ENCODE assay signal across 8 cellular contexts in the genomic region with DNA sequence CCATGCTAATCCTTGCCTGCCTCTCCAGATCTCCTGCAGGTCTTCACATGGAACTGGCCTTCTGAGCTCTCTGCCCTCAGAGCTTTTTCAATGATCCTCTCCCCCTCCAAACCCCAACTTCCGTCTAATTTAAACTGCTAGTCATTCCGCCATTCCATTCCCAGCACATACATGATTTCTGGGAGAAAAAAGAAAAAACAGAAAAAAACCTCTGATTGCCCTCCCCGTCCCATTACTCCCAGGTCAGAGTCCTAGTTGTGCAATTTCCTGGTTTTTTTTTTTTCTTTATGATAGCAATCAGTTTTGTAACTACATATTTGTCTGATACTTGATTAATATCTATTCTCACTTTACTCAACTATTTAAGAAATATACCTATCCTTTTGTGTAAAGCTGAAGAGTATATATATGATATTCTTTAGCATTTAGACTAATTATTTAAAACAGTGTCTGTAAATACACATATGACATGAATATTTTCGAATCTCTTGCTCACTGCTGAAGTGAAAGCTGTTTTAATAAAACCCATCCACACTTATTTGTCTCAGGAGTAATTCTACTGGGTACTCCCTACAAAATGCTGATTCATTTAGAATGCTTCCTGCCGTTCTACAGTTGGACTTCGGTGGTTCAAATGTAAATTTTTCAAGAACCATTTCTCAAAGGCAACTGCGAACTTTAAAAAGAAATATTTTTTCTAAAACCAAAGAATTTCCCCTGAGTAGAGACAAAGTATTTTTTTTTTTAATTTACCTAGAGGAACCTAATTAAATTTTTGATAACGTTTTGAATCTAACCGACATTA. TPM values are rescaled to one million over a fixed set of nuclear protein-coding genes. Genes with fewer than 3 reads are reported as not detected.
DNase-seq lines count a peak whose midpoint lies in the region; ATAC-seq, FAIRE-seq and TF ChIP-seq lines count a peak whose summit lies in the region.

No MANE protein-coding gene starts in this region.

- DNase-seq in Calu3, result no peak
- no peak for DNase-seq in activated naive CD8-positive, alpha-beta T cell treated with anti-CD3 and anti-CD28 coated beads, Interleukin-2, amount 50 U/mL, for 24 hours
- no peak for DNase-seq in aorta
- no peak for DNase-seq in NCI-H187 treated with DMSO at 0.1 percent for 48 hours (lab: John Stamatoyannopoulos, UW)

- H3K36me3 ChIP-seq in KMS-11 (ENCODE audit: insufficient read depth), result peaks cover 23% of the 10 kb centered on the region
- H3K36me3 ChIP-seq in subcutaneous abdominal adipose tissue (ENCODE audit: control insufficient read depth in 5 of 5, insufficient read depth in 5 of 5, low read length in 5 of 5), result peaks cover 21 to 35% (median 28%) of the 10 kb centered on the region in 5 donors
- H3K36me3 ChIP-seq in aorta (ENCODE audit: control insufficient read depth in 1 of 2, insufficient read depth in 2 of 2, low read length in 1 of 2), result peaks cover 2 to 7% of the 10 kb centered on the region in 2 donors

- peak overlapping the region; percentile 78 for H3K27ac Mint-ChIP-seq in Calu3 (ENCODE audit: unreplicated experiment)
- H3K27ac Mint-ChIP-seq in activated naive CD8-positive, alpha-beta T cell treated with anti-CD3 and anti-CD28 coated beads, Interleukin-2, amount 50 U/mL, for 24 hours, result peak overlapping the region; percentile 97

- no peaks in the 10 kb centered on the region for H3K9me3 Mint-ChIP-seq in Calu3 (ENCODE audit: low read depth, unreplicated experiment)
- no peaks in the 10 kb centered on the region for H3K9me3 Mint-ChIP-seq in activated naive CD8-positive, alpha-beta T cell treated with anti-CD3 and anti-CD28 coated beads, Interleukin-2, amount 50 U/mL, for 24 hours

- ATAC-seq in activated naive CD8-positive, alpha-beta T cell treated with anti-CD3 and anti-CD28 coated beads, Interleukin-2, amount 50 U/mL, for 24 hours, result no peak
- no peak for ATAC-seq in aorta (ENCODE audit: low FRiP score)
- no peak for ATAC-seq in HG03097 (IDR thresholded peaks at IDR 0.05; ENCODE audit: low FRiP score, unreplicated experiment)

- peak overlapping the region; percentile 93 for H3K27ac ChIP-seq in KMS-11
- H3K27ac ChIP-seq in subcutaneous abdominal adipose tissue (ENCODE audit: low read depth, low read length), result peak overlapping the region; percentile 99
- no peak overlapping the region for H3K27ac ChIP-seq in aorta (ENCODE audit: low read depth in 1 of 2, low read length in 2 of 2)

- H3K4me1 ChIP-seq in KMS-11 (ENCODE audit: low read depth, poor library complexity, severe bottlenecking) (peaks cover 32% of the 10 kb centered on the region), subcutaneous abdominal adipose tissue (ENCODE audit: control insufficient read depth in 5 of 5, insufficient read depth in 5 of 5, low read length in 5 of 5) (peaks cover 0 to 23% (median 18%) of the 10 kb centered on the region in 5 donors), aorta (ENCODE audit: control insufficient read depth in 1 of 2, insufficient read depth in 2 of 2, low read length in 2 of 2) (no peaks in the 10 kb centered on the region)

- H3K9ac ChIP-seq in KMS-11, result peak overlapping the region; percentile 94
- H3K9ac ChIP-seq in subcutaneous abdominal adipose tissue (ENCODE audit: low read length in 5 of 5), result peak overlapping the region; percentile 94 to 97 (median 97)

- H3K79me2 ChIP-seq in KMS-11 (ENCODE audit: insufficient read depth, low read depth), result peaks cover 64% of the 10 kb centered on the region

- H3K27me3 Mint-ChIP-seq in Calu3 (ENCODE audit: unreplicated experiment), result no peaks in the 10 kb centered on the region
- H3K27me3 Mint-ChIP-seq in activated naive CD8-positive, alpha-beta T cell treated with anti-CD3 and anti-CD28 coated beads, Interleukin-2, amount 50 U/mL, for 24 hours, result no peaks in the 10 kb centered on the region

- intact Hi-C loops in Calu3 (cut with micrococcal nuclease; ENCODE audit: unreplicated experiment), result loop anchor here (1.0 to 5.0 kb wide), 2 partner anchors 219 to 254 kb away; no protein-coding TSS in a partner anchor
- intact Hi-C loops in aorta (cut with DNase I), result loop anchor here (1.0 to 10.0 kb wide), 4 partner anchors 99 to 254 kb away; no protein-coding TSS in a partner anchor

- peak overlapping the region; percentile 75 for H3K4me3 Mint-ChIP-seq in Calu3 (ENCODE audit: low read depth, unreplicated experiment)
- H3K4me3 Mint-ChIP-seq in activated naive CD8-positive, alpha-beta T cell treated with anti-CD3 and anti-CD28 coated beads, Interleukin-2, amount 50 U/mL, for 24 hours, result peak overlapping the region; percentile 96

- H3K4me3 ChIP-seq in KMS-11 (IDR thresholded peaks at IDR 0.05; ENCODE audit: insufficient read depth, low read depth, low read length) (no peak overlapping the region), subcutaneous abdominal adipose tissue (ENCODE audit: low read depth in 1 of 5, low read length in 5 of 5) (peak overlapping the region; percentile 75 to 98 (median 93)), aorta (ENCODE audit: low read length in 2 of 2) (peak overlapping the region in 1 of 2 donors; percentile 89)

- peak; percentile 90 for FAIRE-seq in islet of Langerhans (lab: Jason Lieb, UNC)

- no peak overlapping the region for H2AFZ ChIP-seq in KMS-11 (ENCODE audit: low read depth)

- no peaks in the 10 kb centered on the region for H3K27me3 ChIP-seq in KMS-11 (ENCODE audit: insufficient read depth, low read depth)
- no peaks in the 10 kb centered on the region for H3K27me3 ChIP-seq in subcutaneous abdominal adipose tissue (ENCODE audit: control insufficient read depth in 5 of 5, insufficient read depth in 4 of 5, low read length in 5 of 5)
- no peaks in the 10 kb centered on the region for H3K27me3 ChIP-seq in aorta (ENCODE audit: control insufficient read depth in 1 of 2, insufficient read depth in 2 of 2, low read length in 1 of 2)

- WGBS in aorta, 2 donors, result 30 to 35% methylated on average over 9 of the region's 9 CpGs

- peaks cover 17% of the 10 kb centered on the region for H3K4me1 Mint-ChIP-seq in Calu3 (ENCODE audit: low read depth, unreplicated experiment)
- peaks cover 58% of the 10 kb centered on the region for H3K4me1 Mint-ChIP-seq in activated naive CD8-positive, alpha-beta T cell treated with anti-CD3 and anti-CD28 coated beads, Interleukin-2, amount 50 U/mL, for 24 hours

- peaks cover 63% of the 10 kb centered on the region for H3K36me3 Mint-ChIP-seq in Calu3 (ENCODE audit: insufficient read depth, unreplicated experiment)
- H3K36me3 Mint-ChIP-seq in activated naive CD8-positive, alpha-beta T cell treated with anti-CD3 and anti-CD28 coated beads, Interleukin-2, amount 50 U/mL, for 24 hours (ENCODE audit: low read depth), result peaks cover 58% of the 10 kb centered on the region

- H3K9me3 ChIP-seq in subcutaneous abdominal adipose tissue (ENCODE audit: control insufficient read depth in 5 of 5, low read length in 5 of 5), result no peaks in the 10 kb centered on the region
- H3K9me3 ChIP-seq in aorta (ENCODE audit: control insufficient read depth, low read length), result no peaks in the 10 kb centered on the region

- BruUV-seq in Calu3 (replicated peaks; lab: Mats Ljungman, UMichigan), result TSS peak; percentile 41

- H4K20me1 ChIP-seq in KMS-11 (ENCODE audit: insufficient read depth), result 0 out of 2 replicates have a peak, but pooled peaks cover 5% of the 10 kb centered on the region

- CTCF ChIA-PET in Calu3 (lab: Charles Lee), result interaction anchor here (0.6 to 1.2 kb wide), 4 partner anchors 112 to 546 kb away, joined by 3 to 5 read pairs (median 4); no protein-coding TSS in a partner anchor

- TF ChIP-seq CTCF in Calu3 (IDR thresholded peaks at IDR 0.05; ENCODE audit: unreplicated experiment) (no peak), KMS-11 (conservative IDR thresholded peaks at IDR 0.05; ENCODE audit: low read depth, low read length) (no peak)

- peak overlapping the region; percentile 80 for H3K4me2 ChIP-seq in KMS-11

RNA-seq across cellular contexts. Expression of gene HINT1, which starts 1.5 kb away (rescaled TPM):
- 198 and 232 TPM in 2 replicates for total RNA-seq in Calu3 (2022)
- 100 to 1,000 TPM; 107 to 133 TPM for total RNA-seq in aorta
- polyA plus RNA-seq in aorta, result 100 to 1,000 TPM; 217 to 436 TPM

RNA-seq across cellular contexts. Expression of gene LYRM7, which starts 7.2 kb away (rescaled TPM):
- total RNA-seq in Calu3 (2022), result 12.6 and 14.6 TPM in 2 replicates
- total RNA-seq in aorta, result 10 to 100 TPM in 1 of 2 donors, 1 to 10 TPM in 1; 7.1 to 12.0 TPM
- 1 to 10 TPM; 4.5 to 5.1 TPM for polyA plus RNA-seq in aorta

Comparison
In these comparisons a context has a peak if more than half of its experiments do, and no peak if none do; other contexts are left out.
1. H3K27ac ChIP-seq: peak in KMS-11 (single experiment) and subcutaneous abdominal adipose tissue (single experiment); none in aorta (0 of 2).